ENCODE assay signal across 8 cellular contexts in genomic region chr17:48878920-48879898, GRCh38. TPM values are rescaled to one million over a fixed set of nuclear protein-coding genes. Genes with fewer than 3 reads are reported as not detected.
A peak's percentile ranks its signal among the peaks of the same experiment; 100 is the strongest.
DNase-seq lines count a peak whose midpoint lies in the region; ATAC-seq and TF ChIP-seq lines count a peak whose summit lies in the region.

No MANE protein-coding gene starts in this region.

- H3K27ac Mint-ChIP-seq in CD14-positive monocyte (no peak overlapping the region), HFFc6 (no peak overlapping the region)

- no peak for DNase-seq in CD14-positive monocyte (ENCODE audit: low spot score)
- peak; percentile 35 for DNase-seq in HFFc6
- DNase-seq in NCI-H446 treated with DMSO at 0.1 percent for 48 hours (lab: John Stamatoyannopoulos, UW): peak; percentile 47
- DNase-seq in activated CD4-positive, CD25-positive, alpha-beta regulatory T cell (lab: John Stamatoyannopoulos, UW): peak in 3 of 4 experiments; percentile 4 to 11 (median 7)
- DNase-seq in cerebellum (ENCODE audit: low spot score): peak; percentile 59
- peak in 1 of 2 donors; percentile 41 for DNase-seq in left colon
- DNase-seq in stimulated activated CD8-positive, alpha-beta memory T cell treated with anti-CD3 and anti-CD28 coated beads, Interleukin-12 subunit alpha, Interleukin-12 subunit beta, amount 100 ng/mL, for 1 hour (ENCODE audit: low read depth): peak; percentile 36

- TF ChIP-seq CTCF in CD14-positive monocyte (IDR thresholded peaks at IDR 0.05) (peak; percentile 90), HFFc6 (IDR thresholded peaks at IDR 0.05) (peak; percentile 92)

- H3K4me1 Mint-ChIP-seq in CD14-positive monocyte (peaks cover 2% of the 10 kb centered on the region), HFFc6 (ENCODE audit: low read depth) (no peaks in the 10 kb centered on the region)

- H3K4me3 Mint-ChIP-seq in CD14-positive monocyte (no peak overlapping the region), HFFc6 (no peak overlapping the region)

- intact Hi-C loops in CD14-positive monocyte (cut with micrococcal nuclease): loop anchor here (2.0 to 10.0 kb wide), 5 partner anchors 64 to 202 kb away; no protein-coding TSS in a partner anchor
- intact Hi-C loops in left colon (cut with DNase I, micrococcal nuclease): loop anchor here in 1 of 2 donors (5.0 kb wide), 1 partner anchor 207 kb away; no protein-coding TSS in a partner anchor

- peaks cover 10 to 15% (median 13%) of the 10 kb centered on the region in 3 donors for H3K27me3 Mint-ChIP-seq in CD14-positive monocyte (ENCODE audit: low read depth in 3 of 3)
- H3K27me3 Mint-ChIP-seq in HFFc6 (ENCODE audit: insufficient read depth): peaks cover 11% of the 10 kb centered on the region

- H3K9me3 Mint-ChIP-seq in CD14-positive monocyte (peaks cover 0 to 2% (median 0%) of the 10 kb centered on the region in 7 donors), HFFc6 (no peaks in the 10 kb centered on the region)

- no peaks in the 10 kb centered on the region for H3K36me3 Mint-ChIP-seq in CD14-positive monocyte
- H3K36me3 Mint-ChIP-seq in HFFc6 (ENCODE audit: low read depth): no peaks in the 10 kb centered on the region

- ATAC-seq in left colon (peak; percentile 78), GM19395 (IDR thresholded peaks at IDR 0.05; ENCODE audit: unreplicated experiment) (no peak)

RNA-seq across cellular contexts. Expression of gene ATP5MC1, which starts 13.4 kb away (rescaled TPM):
- polyA plus RNA-seq in CD14-positive monocyte: 100 to 1,000 TPM; 118 to 161 TPM
- 100 to 1,000 TPM; 125 to 158 (median 145) TPM for total RNA-seq in HFFc6 (2021; fragmentation: NEBNext Ultra II Directional; extraction: Animal tissue kit (Norgen Biotek cat#: 25700))
- total RNA-seq in cerebellum (32.7 TPM), left colon (100 to 1,000 TPM; 180 to 246 TPM)

RNA-seq across cellular contexts. Expression of gene UBE2Z, which starts 29.0 kb away (rescaled TPM):
- polyA plus RNA-seq in CD14-positive monocyte: 10 to 100 TPM; 35.8 to 44.7 TPM
- 100 to 1,000 TPM; 117 to 135 (median 125) TPM for total RNA-seq in HFFc6 (2021; fragmentation: NEBNext Ultra II Directional; extraction: Animal tissue kit (Norgen Biotek cat#: 25700))
- total RNA-seq in cerebellum (45.6 TPM), left colon (10 to 100 TPM; 65.7 to 65.8 TPM)

RNA-seq across cellular contexts. Expression of gene CALCOCO2, which starts 48.4 kb away (rescaled TPM):
- polyA plus RNA-seq in CD14-positive monocyte: 100 to 1,000 TPM; 214 to 280 TPM
- 10 to 100 TPM; 71.5 to 91.1 (median 84.5) TPM for total RNA-seq in HFFc6 (2021; fragmentation: NEBNext Ultra II Directional; extraction: Animal tissue kit (Norgen Biotek cat#: 25700))
- total RNA-seq in cerebellum (23.8 TPM), left colon (100 to 1,000 TPM; 208 to 215 TPM)
